ENCODE assay signal across 27 cellular contexts in genomic region chr14:66804141-66804540, GRCh38.
"Had no signal": no experiment of that assay in that cellular context is flagged by ENCODE, and none has a peak within 500 bp of the region (broad histone marks: within the 10 kb centered on the region; RNA-seq: fewer than 3 reads in every experiment).

No MANE protein-coding gene starts in this region.

- DNase-seq: activated CD4-positive, alpha-beta T cell treated with anti-CD3 and anti-CD28 coated beads, Interleukin-2, amount 10 ng/mL, durations not matched to agents 24 days and 14 days; activated CD4-positive, alpha-beta T cell treated with anti-CD3 and anti-CD28 coated beads, Interleukin-2, amount 50 U/mL, for 4 hours; activated CD8-positive, alpha-beta T cell treated with anti-CD3 and anti-CD28 coated beads for 36 hours; activated effector memory CD4-positive, alpha-beta T cell treated with anti-CD3 and anti-CD28 coated beads, Interleukin-2, amount 50 U/mL, for 16 hours; activated naive CD4-positive, alpha-beta T cell; activated naive CD4-positive, alpha-beta T cell treated with anti-CD3 and anti-CD28 coated beads, Interleukin-2, amount 50 U/mL, for 16 hours; activated naive CD8-positive, alpha-beta T cell treated with anti-CD3 and anti-CD28 coated beads for 36 hours; activated T-cell treated with anti-CD3 and anti-CD28 coated beads, Interleukin-2, amount 50 U/mL, for 1 hour; activated T-cell treated with anti-CD3 and anti-CD28 coated beads, Interleukin-2, amount 50 U/mL, for 72 hours; amygdala; body of pancreas; NCI-H1048; NCI-H1105 treated with DMSO at 0.1 percent for 48 hours; NCI-H1436; NCI-H1694; NCI-H1930; NCI-H2081 treated with DMSO at 0.1 percent for 48 hours; NCI-H226; NCI-H446 treated with DMSO at 0.1 percent for 48 hours; NCI-H524; NCI-H69; SHP77 treated with DMSO at 0.1 percent for 48 hours; SW 1271; T1000 had no signal

- ATAC-seq: activated CD8-positive, alpha-beta T cell treated with anti-CD3 and anti-CD28 coated beads for 36 hours; activated T-cell treated with anti-CD3 and anti-CD28 coated beads, Interleukin-2, amount 50 U/mL, for 72 hours; activated T-helper 17 cell treated with anti-CD3 and anti-CD28 coated beads, Interleukin-2, amount 50 U/mL, for 72 hours; body of pancreas; Panc1; SK-N-SH treated with all-trans-retinoic acid at 6 μM for 48 hours had no signal
